9 cellular contexts compared by ENCODE assay signal in the genomic region with DNA sequence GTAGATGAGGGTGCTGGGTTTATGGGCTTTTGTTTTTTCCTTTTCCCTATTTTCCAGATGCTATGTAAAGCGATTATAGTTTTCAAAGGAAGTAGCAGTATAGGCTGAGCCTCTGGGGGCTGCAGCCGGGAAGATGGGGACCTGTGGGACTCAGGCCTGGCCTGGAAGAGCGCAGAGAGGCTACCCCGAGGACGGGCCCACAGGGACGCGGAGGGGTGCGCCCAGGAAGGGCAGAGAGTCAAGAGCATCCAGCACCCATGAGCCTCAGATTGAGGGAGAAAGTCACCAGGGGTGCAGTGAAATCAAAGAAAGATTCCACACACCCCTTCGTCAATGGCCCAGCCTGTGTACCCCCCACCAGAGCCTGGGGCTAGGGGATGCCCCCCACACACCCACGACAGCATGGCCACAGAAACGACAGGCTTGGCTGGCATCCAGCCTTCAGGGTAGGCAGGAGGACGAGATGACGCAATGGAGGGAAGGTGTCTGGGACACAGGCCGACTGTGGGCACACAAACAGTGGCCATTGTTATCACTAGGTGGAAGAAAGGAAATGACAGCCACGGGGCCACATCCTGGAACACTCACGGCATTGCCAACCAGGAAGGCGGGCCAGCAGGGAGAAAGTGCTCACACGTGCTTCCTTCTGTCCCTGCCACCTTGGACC. TPM values are rescaled to one million over a fixed set of nuclear protein-coding genes. Genes with fewer than 3 reads are reported as not detected.
DNase-seq lines count a peak whose midpoint lies in the region; ATAC-seq and TF ChIP-seq lines count a peak whose summit lies in the region.
"Had no signal": no experiment of that assay in that cellular context is flagged by ENCODE, and none has a peak within 500 bp of the region (broad histone marks: within the 10 kb centered on the region; RNA-seq: fewer than 3 reads in every experiment).

No MANE protein-coding gene starts in this region.

- H3K27me3 ChIP-seq in body of pancreas (no peaks in the 10 kb centered on the region), aorta (ENCODE audit: control insufficient read depth in 1 of 2, insufficient read depth in 2 of 2, low read length in 1 of 2) (no peaks in the 10 kb centered on the region)

- CTCF ChIA-PET in activated naive CD4-positive, alpha-beta T cell treated with anti-CD3 and anti-CD28 coated beads for 36 hours (lab: Charles Lee), result no interaction called here

- intact Hi-C loops in activated naive CD4-positive, alpha-beta T cell treated with anti-CD3 and anti-CD28 coated beads for 36 hours (cut with micrococcal nuclease), result no loop called here
- intact Hi-C loops in body of pancreas (cut with DNase I) (no loop called here), aorta (cut with DNase I) (no loop called here)

- no peak overlapping the region for H3K4me3 Mint-ChIP-seq in activated naive CD4-positive, alpha-beta T cell treated with anti-CD3 and anti-CD28 coated beads for 36 hours

- H3K36me3 Mint-ChIP-seq in activated naive CD4-positive, alpha-beta T cell treated with anti-CD3 and anti-CD28 coated beads for 36 hours (ENCODE audit: low read depth), result peaks cover 3% of the 10 kb centered on the region

- no peaks in the 10 kb centered on the region for H3K9me3 Mint-ChIP-seq in activated naive CD4-positive, alpha-beta T cell treated with anti-CD3 and anti-CD28 coated beads for 36 hours

- DNase-seq in activated naive CD4-positive, alpha-beta T cell treated with anti-CD3 and anti-CD28 coated beads for 36 hours, result peak; percentile 29
- no peak for DNase-seq in activated naive CD4-positive, alpha-beta T cell (lab: John Stamatoyannopoulos, UW)
- DNase-seq in body of pancreas (peak; percentile 64 to 85 (median 78)), midbrain (lab: John Stamatoyannopoulos, UW) (peak; percentile 47), aorta (peak; percentile 70 to 89), NCI-H2171 treated with DMSO at 0.1 percent for 48 hours (lab: John Stamatoyannopoulos, UW) (no peak)
- DNase-seq: DND-41 had no signal

- no peaks in the 10 kb centered on the region for H3K36me3 ChIP-seq in body of pancreas (replicated peaks in 1 of 2; ENCODE audit: insufficient read depth in 1 of 2, low read depth in 2 of 2)
- no peaks in the 10 kb centered on the region for H3K36me3 ChIP-seq in aorta (ENCODE audit: control insufficient read depth in 1 of 2, insufficient read depth in 2 of 2, low read length in 1 of 2)

- no peak overlapping the region for H3K4me3 ChIP-seq in body of pancreas
- H3K4me3 ChIP-seq in aorta (ENCODE audit: low read length in 2 of 2), result no peak overlapping the region

- TF ChIP-seq CTCF in body of pancreas (IDR thresholded peaks at IDR 0.05), result peak in 1 of 7 experiments; percentile 5

- H3K27me3 Mint-ChIP-seq in activated naive CD4-positive, alpha-beta T cell treated with anti-CD3 and anti-CD28 coated beads for 36 hours (ENCODE audit: low read depth), result no peaks in the 10 kb centered on the region

- no peak overlapping the region for H3K27ac Mint-ChIP-seq in activated naive CD4-positive, alpha-beta T cell treated with anti-CD3 and anti-CD28 coated beads for 36 hours

- WGBS in body of pancreas, 2 donors, result 43 to 67% methylated on average over 12 to 18 of the region's 18 CpGs
- WGBS in aorta, 2 donors, result 31 to 56% methylated on average over 15 to 18 of the region's 18 CpGs

- H3K9me3 ChIP-seq in body of pancreas, result no peaks in the 10 kb centered on the region
- H3K9me3 ChIP-seq in aorta (ENCODE audit: control insufficient read depth, low read length), result no peaks in the 10 kb centered on the region

- peaks cover 16% of the 10 kb centered on the region for H3K4me1 ChIP-seq in body of pancreas
- no peaks in the 10 kb centered on the region for H3K4me1 ChIP-seq in aorta (ENCODE audit: control insufficient read depth in 1 of 2, insufficient read depth in 2 of 2, low read length in 2 of 2)

- H3K4me1 Mint-ChIP-seq in activated naive CD4-positive, alpha-beta T cell treated with anti-CD3 and anti-CD28 coated beads for 36 hours (ENCODE audit: low read depth), result peaks cover 44% of the 10 kb centered on the region

- H3K27ac ChIP-seq in body of pancreas (peak overlapping the region; percentile 2 to 78 (median 45)), aorta (ENCODE audit: low read depth in 1 of 2, low read length in 2 of 2) (peak overlapping the region in 1 of 2 donors; percentile 58)

- no peak for TF ChIP-seq POLR2A in body of pancreas (IDR thresholded peaks at IDR 0.05)

- ATAC-seq in body of pancreas (peak; percentile 87), aorta (ENCODE audit: low FRiP score) (peak; percentile 57), HG03135 (IDR thresholded peaks at IDR 0.05; ENCODE audit: unreplicated experiment) (no peak), GM19397 (IDR thresholded peaks at IDR 0.05; ENCODE audit: unreplicated experiment) (no peak)

RNA-seq across cellular contexts. Expression of gene PLA2G6, which starts 9.0 kb away (rescaled TPM):
- total RNA-seq in activated naive CD4-positive, alpha-beta T cell treated with anti-CD3 and anti-CD28 coated beads for 36 hours, result 10 to 100 TPM; 80.2 to 85.3 TPM
- total RNA-seq in body of pancreas, result 10 to 100 TPM; 41.5 to 68.0 TPM
- total RNA-seq in aorta, result 10 to 100 TPM; 25.0 to 25.8 TPM
- polyA plus RNA-seq in aorta, result 10 to 100 TPM in 1 of 2 donors, 1 to 10 TPM in 1; 8.8 to 74.1 TPM

RNA-seq across cellular contexts. Expression of gene MAFF, which starts 29.2 kb away (rescaled TPM):
- total RNA-seq in activated naive CD4-positive, alpha-beta T cell treated with anti-CD3 and anti-CD28 coated beads for 36 hours, result 1 to 10 TPM; 2.7 to 2.8 TPM
- total RNA-seq in body of pancreas (10 to 100 TPM; 16.9 to 35.6 TPM), aorta (100 to 1,000 TPM in 1 of 2 donors, 10 to 100 TPM in 1; 73.1 to 145 TPM)
- 10 to 100 TPM; 57.4 to 86.8 TPM for polyA plus RNA-seq in aorta

Comparison
In these comparisons a context has a peak if more than half of its experiments do, and no peak if none do; other contexts are left out.
1. DNase-seq: peak in activated naive CD4-positive, alpha-beta T cell treated with anti-CD3 and anti-CD28 coated beads for 36 hours (single experiment), body of pancreas (4 of 4), midbrain (single experiment) and aorta (2 of 2); none in activated naive CD4-positive, alpha-beta T cell (0 of 4) and NCI-H2171 treated with DMSO at 0.1 percent for 48 hours (single experiment).
2. ATAC-seq: peak in body of pancreas (single experiment) and aorta (single experiment); none in HG03135 (single experiment) and GM19397 (single experiment).
3. RNA of gene MAFF, which starts 29.2 kb away (total RNA-seq): 73.1 to 145 TPM in aorta and 16.9 to 35.6 TPM in body of pancreas; 2.7 to 2.8 TPM in activated naive CD4-positive, alpha-beta T cell treated with anti-CD3 and anti-CD28 coated beads for 36 hours; every median in the first group is over 4 times any median in the second.